Comparison of ENCODE assay signal across 13 cellular contexts in the genomic region with DNA sequence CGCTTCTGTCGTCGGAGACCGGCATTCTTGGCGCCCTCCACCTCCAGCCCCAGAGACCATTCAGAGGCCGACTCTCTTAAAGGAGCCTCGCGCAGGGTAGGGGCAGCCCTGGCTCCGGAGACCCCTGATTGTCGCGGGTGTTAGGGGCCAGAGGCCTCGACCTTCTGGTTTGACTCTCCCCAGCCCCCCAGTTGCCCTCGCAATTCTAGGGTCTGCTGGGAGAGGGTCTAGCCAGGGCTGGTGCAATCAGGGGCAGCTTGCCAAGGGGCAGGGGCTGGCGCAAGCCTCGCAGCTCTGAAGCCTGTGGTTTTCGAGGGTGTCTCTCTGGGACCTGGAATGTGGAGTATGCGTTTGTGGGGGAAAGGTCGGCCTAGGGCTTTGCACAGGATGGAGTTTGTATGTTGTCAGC. TPM values are rescaled to one million over a fixed set of nuclear protein-coding genes. Genes with fewer than 3 reads are reported as not detected.
DNase-seq lines count a peak whose midpoint lies in the region; ATAC-seq and TF ChIP-seq lines count a peak whose summit lies in the region.
"Had no signal": no experiment of that assay in that cellular context is flagged by ENCODE, and none has a peak within 500 bp of the region (broad histone marks: within the 10 kb centered on the region; RNA-seq: fewer than 3 reads in every experiment).

No MANE protein-coding gene starts in this region.

- WGBS in neuronal stem cell (ENCODE audit: extremely low coverage in 2 of 2, insufficient read length in 2 of 2, insufficient replicate concordance in 1 of 2), 2 donors = no CpG with 5 or more reads among the region's 18 CpGs

- H3K4me1 ChIP-seq in BE2C (no peaks in the 10 kb centered on the region), HUES6 (ENCODE audit: control insufficient read depth, insufficient read depth, low read length) (peaks cover 7% of the 10 kb centered on the region; the same call in 1 of the 2 replicates), neuronal stem cell (ENCODE audit: control insufficient read depth in 2 of 2, insufficient read depth in 1 of 2, low read depth in 1 of 2, low read length in 2 of 2) (peaks cover 0 to 9% of the 10 kb centered on the region in 2 donors)

- no peak overlapping the region for H3K4ac ChIP-seq in neuronal stem cell (ENCODE audit: low read length)

- H2BK5ac ChIP-seq in neuronal stem cell (ENCODE audit: low read length) = no peak overlapping the region

- H4K8ac ChIP-seq in neuronal stem cell (ENCODE audit: low read depth, low read length) = no peak overlapping the region

- H2AK5ac ChIP-seq in neuronal stem cell (ENCODE audit: low read depth, low read length) = peak overlapping the region; percentile 88

- no peak overlapping the region for H2BK12ac ChIP-seq in neuronal stem cell (ENCODE audit: low read length)

- no peak overlapping the region for H2BK15ac ChIP-seq in neuronal stem cell (ENCODE audit: low read length)

- in situ Hi-C loops in KBM-7 (cut with MboI; ENCODE audit: low pct_unique_long_range_greater_than_20kb, low sequenced_read_pairs) = loop anchor here (25.0 kb wide), 1 partner anchor 535 kb away; no protein-coding TSS in a partner anchor

- TF ChIP-seq CTCF in BE2C (IDR thresholded peaks at IDR 0.05; ENCODE audit: low read depth, low read length) (no peak), fibroblast of mammary gland (conservative IDR thresholded peaks at IDR 0.05; ENCODE audit: control insufficient read depth, insufficient read depth, low read depth, low read length) (no peak)

- H3K27ac ChIP-seq in HUES6 (ENCODE audit: low read depth, low read length) = no peak overlapping the region
- no peak overlapping the region for H3K27ac ChIP-seq in neuronal stem cell (replicated peaks; ENCODE audit: low read length)
- H3K27ac ChIP-seq: cardiac muscle cell, KMS-11 had no signal

- H3K9me3 ChIP-seq in BE2C (peaks cover 6% of the 10 kb centered on the region), HUES6 (ENCODE audit: control insufficient read depth, insufficient read depth, low read depth, low read length) (peaks cover 22% of the 10 kb centered on the region), neuronal stem cell (replicated peaks in 1 of 2; ENCODE audit: control insufficient read depth in 2 of 2, insufficient read depth in 1 of 2, low read depth in 1 of 2, low read length in 2 of 2) (peaks cover 6 to 28% of the 10 kb centered on the region in 2 donors)

- peak overlapping the region; percentile 71 for H3K18ac ChIP-seq in neuronal stem cell (ENCODE audit: low read length)

- H3K4me3 ChIP-seq in BE2C (ENCODE audit: low read depth, low read length) = no peak overlapping the region
- peak overlapping the region; percentile 56 for H3K4me3 ChIP-seq in HUES6 (ENCODE audit: low read depth, low read length)
- H3K4me3 ChIP-seq in fibroblast of mammary gland (ENCODE audit: control insufficient read depth, low read depth, low read length) = no peak overlapping the region
- H3K4me3 ChIP-seq in neuronal stem cell (ENCODE audit: low read length in 2 of 2) = peak overlapping the region in 1 of 2 donors; percentile 0
- H3K4me3 ChIP-seq: cardiac muscle cell had no signal

- peaks cover 26% of the 10 kb centered on the region for H3K27me3 ChIP-seq in BE2C
- H3K27me3 ChIP-seq in HUES6 (ENCODE audit: control insufficient read depth, insufficient read depth, low read length) = peaks cover 56% of the 10 kb centered on the region
- peaks cover 21 to 72% (median 38%) of the 10 kb centered on the region in 3 experiments for H3K27me3 ChIP-seq in neuronal stem cell (ENCODE audit: control insufficient read depth in 3 of 3, insufficient read depth in 3 of 3, low read depth in 1 of 3, low read length in 3 of 3)

- no peak overlapping the region for H4K91ac ChIP-seq in neuronal stem cell (ENCODE audit: low read depth, low read length, poor library complexity)

- H3K23ac ChIP-seq in neuronal stem cell (ENCODE audit: low read depth, low read length, poor library complexity) = no peak overlapping the region

- peak; percentile 5 for DNase-seq in BE2C
- DNase-seq in fibroblast of mammary gland (ENCODE audit: low read depth) = peak; percentile 14
- DNase-seq in neuronal stem cell (ENCODE audit: low spot score) = no peak
- no peak for DNase-seq in KBM-7
- DNase-seq in HCEC 1CT = no peak
- DNase-seq: C1 segment of cervical spinal cord, left cardiac atrium, NCI-H2081 had no signal

- peak overlapping the region; percentile 86 for H2AFZ ChIP-seq in neuronal stem cell (ENCODE audit: low read length)

- no peak overlapping the region for H3K14ac ChIP-seq in neuronal stem cell (ENCODE audit: low read length)

- no peaks in the 10 kb centered on the region for H3K79me1 ChIP-seq in neuronal stem cell (ENCODE audit: low read depth, low read length)

- H3K4me2 ChIP-seq in neuronal stem cell (ENCODE audit: insufficient read depth, low read length, poor library complexity, severe bottlenecking) = no peak overlapping the region
- H3K4me2 ChIP-seq: KMS-11 had no signal

- ATAC-seq in GM21717 (IDR thresholded peaks at IDR 0.05; ENCODE audit: unreplicated experiment) = no peak
- no peak for ATAC-seq in GM18520 (IDR thresholded peaks at IDR 0.05; ENCODE audit: unreplicated experiment)

- no peak overlapping the region for H3K9ac ChIP-seq in HUES6 (ENCODE audit: low read length)
- H3K9ac ChIP-seq in neuronal stem cell (ENCODE audit: low read depth, low read length, poor library complexity) = no peak overlapping the region
- H3K9ac ChIP-seq: KMS-11 had no signal

- H3K36me3 ChIP-seq in BE2C = no peaks in the 10 kb centered on the region
- H3K36me3 ChIP-seq in HUES6 (ENCODE audit: control insufficient read depth, insufficient read depth, low read length) = no peaks in the 10 kb centered on the region
- no peaks in the 10 kb centered on the region for H3K36me3 ChIP-seq in neuronal stem cell (replicated peaks in 1 of 2; ENCODE audit: control insufficient read depth in 2 of 2, insufficient read depth in 2 of 2, low read length in 2 of 2)
- H3K36me3 ChIP-seq: cardiac muscle cell had no signal

- no peak overlapping the region for H2BK120ac ChIP-seq in neuronal stem cell (ENCODE audit: low read depth, low read length)

RNA-seq across cellular contexts. Expression of gene SLC7A10, which starts 1.6 kb away (rescaled TPM):
- not detected for polyA plus RNA-seq in BE2C (2012; ENCODE audit: insufficient read depth, insufficient read length, low read depth)
- 1.1 TPM for polyA plus RNA-seq in neuronal stem cell (2013, experiment 1 of 2)
- 0.97 TPM for polyA plus RNA-seq in neuronal stem cell (2013, experiment 2 of 2)
- polyA plus RNA-seq: cardiac muscle cell had no signal

RNA-seq across cellular contexts. Expression of gene LRP3, which starts 33.1 kb away (rescaled TPM):
- 152 TPM for polyA plus RNA-seq in BE2C (2012; ENCODE audit: insufficient read depth, insufficient read length, low read depth)
- polyA plus RNA-seq in neuronal stem cell (2013, experiment 1 of 2) = 42.5 TPM
- polyA plus RNA-seq in neuronal stem cell (2013, experiment 2 of 2) = 38.5 TPM

Comparison
In these comparisons a context has a peak if more than half of its experiments do, and no peak if none do; other contexts are left out.
1. DNase-seq: peak in BE2C (single experiment) and fibroblast of mammary gland (single experiment); none in neuronal stem cell (single experiment), KBM-7 (single experiment) and HCEC 1CT (single experiment).